In genomic region chr22:32528984-32529982, GRCh38 we compare ENCODE assay signal across 8 cellular contexts. TPM values are rescaled to one million over a fixed set of nuclear protein-coding genes. Genes with fewer than 3 reads are reported as not detected.
DNase-seq lines count a peak whose midpoint lies in the region; ATAC-seq and TF ChIP-seq lines count a peak whose summit lies in the region.

No MANE protein-coding gene starts in this region.

- H3K27ac Mint-ChIP-seq in brain, result peak overlapping the region in 2 of 5 experiments; percentile 53 to 66

- H3K27ac ChIP-seq in DND-41 (ENCODE audit: low read length), result no peak overlapping the region

- peaks cover 3% of the 10 kb centered on the region for H3K36me3 Mint-ChIP-seq in brain

- DNase-seq in DND-41 (peak; percentile 70), UCSD-AML1 (lab: John Stamatoyannopoulos, UW; ENCODE audit: unreplicated experiment) (peak; percentile 79), iPS DF 4.7 (ENCODE audit: extremely low read depth, low spot score) (peak; percentile 80), skeletal muscle cell (ENCODE audit: low read depth) (peak; percentile 40)

- no peaks in the 10 kb centered on the region for H3K9me3 ChIP-seq in DND-41 (ENCODE audit: insufficient read depth, low read length, severe bottlenecking)

- H2AFZ ChIP-seq in DND-41 (ENCODE audit: low read depth, low read length), result no peak overlapping the region

- no peak overlapping the region for H3K9ac ChIP-seq in DND-41 (ENCODE audit: low read depth, low read length)

- TF ChIP-seq CTCF in DND-41 (IDR thresholded peaks at IDR 0.05; ENCODE audit: borderline replicate concordance, extremely low read depth, low read length, poor library complexity, severe bottlenecking), result peak; percentile 89
- peak; percentile 89 for TF ChIP-seq CTCF in LNCAP (IDR thresholded peaks at IDR 0.05)
- peak; percentile 94 to 97 for TF ChIP-seq CTCF in brain (conservative IDR thresholded peaks at IDR 0.05)

- peaks cover 5% of the 10 kb centered on the region for H3K27me3 Mint-ChIP-seq in brain

- no peak overlapping the region for H3K4me2 ChIP-seq in DND-41 (ENCODE audit: insufficient read depth, low read length)

- H3K4me1 Mint-ChIP-seq in brain, result peaks cover 38% of the 10 kb centered on the region

- H3K4me1 ChIP-seq in DND-41 (ENCODE audit: insufficient read depth, low read length), result no peaks in the 10 kb centered on the region

- ATAC-seq in DND-41 (ENCODE audit: insufficient read depth, low read depth) (peak; percentile 85), GM19463 (IDR thresholded peaks at IDR 0.05; ENCODE audit: unreplicated experiment) (no peak), GM18519 (IDR thresholded peaks at IDR 0.05; ENCODE audit: low FRiP score, unreplicated experiment) (no peak)

- H3K4me3 Mint-ChIP-seq in brain, result no peak overlapping the region

- H3K79me2 ChIP-seq in DND-41 (ENCODE audit: insufficient read depth, low read length), result no peaks in the 10 kb centered on the region

- H4K20me1 ChIP-seq in DND-41 (ENCODE audit: insufficient read depth, low read length), result no peaks in the 10 kb centered on the region

- peaks cover 7% of the 10 kb centered on the region for H3K27me3 ChIP-seq in DND-41 (ENCODE audit: insufficient read depth, low read length, poor library complexity)

- H3K4me3 ChIP-seq in DND-41 (ENCODE audit: low read depth in 1 of 2, low read length in 2 of 2) (no peak overlapping the region), skeletal muscle cell (ENCODE audit: low read depth, low read length) (no peak overlapping the region)

- no peaks in the 10 kb centered on the region for H3K36me3 ChIP-seq in DND-41 (ENCODE audit: insufficient read depth, low read length)

- H3K9me3 Mint-ChIP-seq in brain, result peaks cover 0 to 7% (median 0%) of the 10 kb centered on the region in 5 experiments

RNA-seq across cellular contexts. Expression of gene FBXO7, which starts 54.7 kb away (rescaled TPM):
- polyA plus RNA-seq in brain (ENCODE audit: insufficient read depth, low read depth, low replicate concordance), result 123 TPM
